11 cellular contexts compared by ENCODE assay signal in genomic region chr7:10122573-10123100, GRCh38.
DNase-seq lines count a peak whose midpoint lies in the region; ATAC-seq and TF ChIP-seq lines count a peak whose summit lies in the region.
"Had no signal": no experiment of that assay in that cellular context is flagged by ENCODE, and none has a peak within 500 bp of the region (broad histone marks: within the 10 kb centered on the region; RNA-seq: fewer than 3 reads in every experiment).

No MANE protein-coding gene starts in this region.

- peak overlapping the region; percentile 32 for H3K4me3 Mint-ChIP-seq in type B pancreatic cell
- no peak overlapping the region for H3K4me3 Mint-ChIP-seq in activated T-helper 17 cell treated with anti-CD3 and anti-CD28 coated beads, Interleukin-2, amount 50 U/mL, for 72 hours

- H3K9me3 Mint-ChIP-seq in type B pancreatic cell = no peaks in the 10 kb centered on the region
- no peaks in the 10 kb centered on the region for H3K9me3 Mint-ChIP-seq in activated T-helper 17 cell treated with anti-CD3 and anti-CD28 coated beads, Interleukin-2, amount 50 U/mL, for 72 hours

- peak overlapping the region; percentile 21 for H3K27ac Mint-ChIP-seq in type B pancreatic cell
- no peak overlapping the region for H3K27ac Mint-ChIP-seq in activated T-helper 17 cell treated with anti-CD3 and anti-CD28 coated beads, Interleukin-2, amount 50 U/mL, for 72 hours

- no peaks in the 10 kb centered on the region for H3K36me3 Mint-ChIP-seq in type B pancreatic cell
- no peaks in the 10 kb centered on the region for H3K36me3 Mint-ChIP-seq in activated T-helper 17 cell treated with anti-CD3 and anti-CD28 coated beads, Interleukin-2, amount 50 U/mL, for 72 hours (ENCODE audit: low read depth)

- no peak for TF ChIP-seq CTCF in type B pancreatic cell (conservative IDR thresholded peaks at IDR 0.05)

- peaks cover 21% of the 10 kb centered on the region for H3K4me1 Mint-ChIP-seq in type B pancreatic cell (ENCODE audit: unreplicated experiment)
- no peaks in the 10 kb centered on the region for H3K4me1 Mint-ChIP-seq in activated T-helper 17 cell treated with anti-CD3 and anti-CD28 coated beads, Interleukin-2, amount 50 U/mL, for 72 hours

- no peaks in the 10 kb centered on the region for H3K27me3 Mint-ChIP-seq in type B pancreatic cell
- H3K27me3 Mint-ChIP-seq in activated T-helper 17 cell treated with anti-CD3 and anti-CD28 coated beads, Interleukin-2, amount 50 U/mL, for 72 hours = no peaks in the 10 kb centered on the region

- ATAC-seq in activated T-helper 17 cell treated with anti-CD3 and anti-CD28 coated beads, Interleukin-2, amount 50 U/mL, for 72 hours (replicated peaks) = no peak
- ATAC-seq in HG03045 (IDR thresholded peaks at IDR 0.05; ENCODE audit: unreplicated experiment) = no peak
- ATAC-seq: GM12878 had no signal

- peak; percentile 18 for DNase-seq in NCI-H510A treated with DMSO at 0.1 percent for 48 hours (lab: John Stamatoyannopoulos, UW)
- no peak for DNase-seq in NCI-H510A (lab: John Stamatoyannopoulos, UW)
- DNase-seq in anterior cingulate cortex (lab: John Stamatoyannopoulos, UW) = peak in 55 of 58 donors; percentile 7 to 91 (median 66)
- DNase-seq in inferior parietal cortex (ENCODE audit: extremely low spot score) = peak; percentile 87
- no peak for DNase-seq in type B pancreatic cell (ENCODE audit: extremely low spot score, unreplicated experiment)
- no peak for DNase-seq in effector CD8-positive, alpha-beta T cell (lab: John Stamatoyannopoulos, UW)
- DNase-seq: H7, IMR-90 had no signal

Comparison
In these comparisons a context has a peak if more than half of its experiments do, and no peak if none do; other contexts are left out.
1. DNase-seq: peak in NCI-H510A treated with DMSO at 0.1 percent for 48 hours (single experiment), anterior cingulate cortex (55 of 58) and inferior parietal cortex (single experiment); none in NCI-H510A (single experiment), type B pancreatic cell (single experiment) and effector CD8-positive, alpha-beta T cell (single experiment).